Comparison of ENCODE assay signal across 10 cellular contexts in the genomic region with DNA sequence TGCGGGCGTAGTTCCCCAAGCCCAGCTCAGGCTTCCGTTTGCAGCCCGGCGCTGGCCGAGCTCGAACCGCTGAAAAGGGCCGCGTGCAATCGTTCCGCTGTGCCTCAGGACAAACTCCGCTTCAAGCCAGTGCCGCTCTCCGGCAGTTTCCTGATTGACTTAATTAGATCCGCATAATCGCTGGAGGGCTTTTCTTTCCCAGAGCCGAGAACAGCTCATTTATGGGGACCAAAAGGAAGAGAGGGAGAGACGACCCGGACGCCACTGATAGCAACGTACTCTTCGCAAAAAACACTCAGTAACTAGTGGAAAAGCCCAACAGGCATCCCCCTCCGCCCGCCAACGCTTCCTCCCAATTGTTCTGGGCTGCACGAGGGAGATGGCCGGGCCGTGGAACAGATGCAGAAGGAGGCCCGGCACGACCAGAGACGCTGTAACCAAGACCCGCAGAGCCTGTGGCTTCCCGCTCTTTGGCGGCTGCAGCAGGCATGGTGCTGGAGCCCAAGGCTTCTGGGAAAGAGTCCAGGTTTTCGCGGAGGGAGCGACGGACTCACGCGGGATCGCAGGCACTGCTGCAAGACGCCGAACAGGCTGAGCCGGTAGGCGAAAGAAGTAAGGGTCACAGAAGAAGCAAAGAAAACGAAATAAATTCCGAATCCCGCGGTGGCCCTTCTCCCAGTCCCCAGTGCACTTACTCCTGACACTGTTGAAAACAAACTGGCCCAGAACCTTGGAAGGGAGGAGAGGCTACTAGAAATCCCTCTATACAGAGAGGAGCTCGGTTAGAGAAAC. TPM values are rescaled to one million over a fixed set of nuclear protein-coding genes. Genes with fewer than 3 reads are reported as not detected.
DNase-seq lines count a peak whose midpoint lies in the region; ATAC-seq, FAIRE-seq and TF ChIP-seq lines count a peak whose summit lies in the region.
"Had no signal": no experiment of that assay in that cellular context is flagged by ENCODE, and none has a peak within 500 bp of the region (broad histone marks: within the 10 kb centered on the region; RNA-seq: fewer than 3 reads in every experiment).

No MANE protein-coding gene starts in this region.

- dilution Hi-C loops in IMR-90 (cut with HindIII; ENCODE audit: low sequenced_read_pairs, unreplicated experiment), result no loop called here

- no peak overlapping the region for H4K91ac ChIP-seq in IMR-90 (ENCODE audit: insufficient read depth, low read depth, low read length)

- no peak overlapping the region for H3K9ac ChIP-seq in IMR-90 (ENCODE audit: low read depth, low read length)
- no peak overlapping the region for H3K9ac ChIP-seq in kidney (ENCODE audit: low read length in 2 of 2)

- ATAC-seq in IMR-90 (ENCODE audit: low read depth) (no peak), body of pancreas (no peak), HG02678 (IDR thresholded peaks at IDR 0.05; ENCODE audit: unreplicated experiment) (no peak)

- BruUV-seq in IMR-90 (replicated peaks; lab: Mats Ljungman, UMichigan), result no TSS peak

- no peak for TF ChIP-seq RAD21 in IMR-90 (IDR thresholded peaks at IDR 0.05; ENCODE audit: low read length)

- no peak overlapping the region for H3K18ac ChIP-seq in IMR-90 (ENCODE audit: low read depth, low read length)

- peak overlapping the region; percentile 49; the same call in 1 of the 2 replicates for H3K4me2 ChIP-seq in IMR-90 (ENCODE audit: low read depth, low read length)

- in situ Hi-C loops in IMR-90 (cut with MboI; ENCODE audit: low sequenced_read_pairs), result no loop called here

- H2BK5ac ChIP-seq in IMR-90 (ENCODE audit: low read depth, low read length, poor library complexity, severe bottlenecking), result no peak overlapping the region

- TF ChIP-seq POLR2A in IMR-90 (IDR thresholded peaks at IDR 0.05; ENCODE audit: low read depth, low read length) (no peak), body of pancreas (IDR thresholded peaks at IDR 0.05) (no peak)

- H2AK5ac ChIP-seq in IMR-90 (ENCODE audit: low read depth, low read length), result no peak overlapping the region

- no peak overlapping the region for H2BK15ac ChIP-seq in IMR-90 (ENCODE audit: low read depth, low read length)

- H4K5ac ChIP-seq in IMR-90 (ENCODE audit: low read depth, low read length), result no peak overlapping the region

- CTCF ChIA-PET in IMR-90 (lab: Yijun Ruan, JAX), result interaction anchor here (1.2 to 2.6 kb wide), 4 partner anchors 10 to 292 kb away, joined by 3 to 7 read pairs (median 3); no protein-coding TSS in a partner anchor

- peaks cover 12% of the 10 kb centered on the region for H3K4me1 ChIP-seq in IMR-90 (ENCODE audit: control insufficient read depth, insufficient read depth, low read length)
- H3K4me1 ChIP-seq in body of pancreas, result peaks cover 55% of the 10 kb centered on the region
- peaks cover 5 to 7% of the 10 kb centered on the region in 2 donors for H3K4me1 ChIP-seq in kidney (ENCODE audit: control insufficient read depth in 1 of 2, insufficient read depth in 1 of 2, low read depth in 1 of 2, low read length in 2 of 2)

- H2BK20ac ChIP-seq in IMR-90 (ENCODE audit: low read depth, low read length), result no peak overlapping the region

- no peak overlapping the region for H3K23ac ChIP-seq in IMR-90 (ENCODE audit: low read depth, low read length)

- H3K36me3 ChIP-seq in IMR-90 (ENCODE audit: control insufficient read depth, insufficient read depth, low read length), result no peaks in the 10 kb centered on the region
- H3K36me3 ChIP-seq in body of pancreas (replicated peaks in 1 of 2; ENCODE audit: insufficient read depth in 1 of 2, low read depth in 2 of 2), result no peaks in the 10 kb centered on the region
- H3K36me3 ChIP-seq in kidney (ENCODE audit: control insufficient read depth in 1 of 2, insufficient read depth in 2 of 2, low read length in 2 of 2), result no peaks in the 10 kb centered on the region

- no peak for FAIRE-seq in kidney (lab: Jason Lieb, UNC)
- FAIRE-seq: colon had no signal

- TF ChIP-seq CTCF in IMR-90 (conservative IDR thresholded peaks at IDR 0.05; ENCODE audit: low read depth, low read length) (no peak; the same call in 1 of the 2 replicates), body of pancreas (IDR thresholded peaks at IDR 0.05) (no peak), kidney (IDR thresholded peaks at IDR 0.05; ENCODE audit: borderline replicate concordance, extremely low read depth, insufficient read depth) (no peak)

- peaks cover 4% of the 10 kb centered on the region; the same call in 1 of the 2 replicates for H4K20me1 ChIP-seq in IMR-90 (ENCODE audit: insufficient read depth, low read length)

- H3K27ac ChIP-seq in IMR-90 (ENCODE audit: insufficient read depth, low read length), result no peak overlapping the region
- H3K27ac ChIP-seq in body of pancreas, result no peak overlapping the region
- H3K27ac ChIP-seq in kidney (ENCODE audit: low read depth in 2 of 2, low read length in 2 of 2), result no peak overlapping the region
- no peak overlapping the region for H3K27ac ChIP-seq in substantia nigra (ENCODE audit: low read depth, low read length, poor library complexity, severe bottlenecking)

- no peaks in the 10 kb centered on the region for H3K9me3 ChIP-seq in IMR-90 (ENCODE audit: control insufficient read depth, insufficient read depth, low read length)
- no peaks in the 10 kb centered on the region for H3K9me3 ChIP-seq in body of pancreas
- H3K9me3 ChIP-seq in kidney (ENCODE audit: control insufficient read depth in 1 of 2, low read length in 2 of 2), result no peaks in the 10 kb centered on the region

- H4K8ac ChIP-seq in IMR-90 (ENCODE audit: low read depth in 2 of 2, low read length in 2 of 2), result no peak overlapping the region

- H3K79me1 ChIP-seq in IMR-90 (ENCODE audit: low read depth in 1 of 2, low read length in 2 of 2), result peaks cover 7 to 26% of the 10 kb centered on the region in 2 experiments; a peak in 3 of 4 replicates

- H3K4ac ChIP-seq in IMR-90 (ENCODE audit: low read depth, low read length), result no peak overlapping the region

- no peak overlapping the region for H3K4me3 ChIP-seq in IMR-90 (ENCODE audit: insufficient read depth, low read depth, low read length)
- no peak overlapping the region for H3K4me3 ChIP-seq in body of pancreas
- H3K4me3 ChIP-seq in kidney (ENCODE audit: low read length in 2 of 2), result no peak overlapping the region

- no peak overlapping the region for H2BK120ac ChIP-seq in IMR-90 (ENCODE audit: low read depth, low read length)

- H3K56ac ChIP-seq in IMR-90 (ENCODE audit: extremely low read depth, insufficient read depth, low read length), result no peak overlapping the region

- H3K9me1 ChIP-seq in IMR-90 (ENCODE audit: insufficient read depth, low read length), result peaks cover 7% of the 10 kb centered on the region

- intact Hi-C loops in IMR-90 (cut with micrococcal nuclease) (loop anchor here (10.0 kb wide), 1 partner anchor 99 kb away; the partner anchor contains the start of gene CMPK1), body of pancreas (cut with DNase I) (loop anchor here (5.0 kb wide), 1 partner anchor 278 kb away; no protein-coding TSS in a partner anchor), kidney (cut with DNase I) (no loop called here)

- H3K27me3 ChIP-seq in IMR-90 (ENCODE audit: control insufficient read depth, insufficient read depth, low read length) (peaks cover 11% of the 10 kb centered on the region), body of pancreas (peaks cover 8 to 47% of the 10 kb centered on the region in 2 donors)

- DNase-seq in IMR-90 (peak; percentile 64), body of pancreas (peak; percentile 62 to 78 (median 72)), kidney (peak; percentile 85), substantia nigra (lab: John Stamatoyannopoulos, UW) (peak in 33 of 49 donors; percentile 3 to 53 (median 25)), DMS 273 (lab: John Stamatoyannopoulos, UW; ENCODE audit: unreplicated experiment) (no peak), NCI-H1105 treated with DMSO at 0.1 percent for 48 hours (lab: John Stamatoyannopoulos, UW) (no peak), SW480 (ENCODE audit: low spot score) (no peak)
- DNase-seq: NCI-H526 treated with DMSO at 0.1 percent for 48 hours had no signal

- H2AK9ac ChIP-seq in IMR-90 (replicated peaks; ENCODE audit: low read depth, low read length, poor library complexity), result no peak overlapping the region

- H2AFZ ChIP-seq in IMR-90 (replicated peaks; ENCODE audit: low read length, poor library complexity), result peak overlapping the region; percentile 74

- POLR2A ChIA-PET in IMR-90 (lab: Charles Lee; ENCODE audit: unreplicated experiment), result no interaction called here

- WGBS in IMR-90 (ENCODE audit: extremely low coverage in 2 of 2, insufficient read length in 1 of 2), 2 experiments, result 44% methylated on average over 23 of the region's 51 CpGs; no CpG with 5 or more reads in 1 of the 2 experiments
- WGBS in body of pancreas, 2 donors, result 9 to 12% methylated on average over 51 of the region's 51 CpGs

- no peak overlapping the region for H3K14ac ChIP-seq in IMR-90 (replicated peaks; ENCODE audit: low read depth, low read length)

TF ChIP-seq in IMR-90, 13 proteins besides CTCF, POLR2A, EP300 and RAD21 (continues in another document):
- TF ChIP-seq BHLHE40 (IDR thresholded peaks at IDR 0.05; ENCODE audit: low read depth, low read length), result no peak
- TF ChIP-seq ELK1 (IDR thresholded peaks at IDR 0.05; ENCODE audit: borderline replicate concordance, low read depth, low read length), result no peak
- no peak for TF ChIP-seq MXI1 (IDR thresholded peaks at IDR 0.05; ENCODE audit: borderline replicate concordance, low read depth, low read length)
- TF ChIP-seq CHD1 (IDR thresholded peaks at IDR 0.05; ENCODE audit: low read depth, low read length), result no peak
- no peak for TF ChIP-seq FOS (IDR thresholded peaks at IDR 0.05; ENCODE audit: low read depth, low read length)

RNA-seq across cellular contexts. Expression of gene FOXD2, which starts 3.6 kb away (rescaled TPM):
- total RNA-seq in IMR-90 (2012; rRNA removed) (under 0.01 TPM in 2 replicates), body of pancreas (under 1 TPM in 1 of 2 donors, not detected in 1; 0.26 TPM), kidney (0.82 TPM)
- polyA plus RNA-seq in IMR-90 (2012; rRNA removed) (0.03 and 0.04 TPM in 2 replicates), kidney (ENCODE audit: insufficient read depth, low read depth, low replicate concordance) (2.3 TPM)
- 0.03 and 0.10 TPM in 2 replicates for polyA plus RNA-seq in IMR-90 (2012; cell fraction: cytosol; rRNA removed)
- 0.10 and 0.17 TPM in 2 replicates for polyA plus RNA-seq in IMR-90 (2012; cell fraction: nucleus; rRNA removed; ENCODE audit: low replicate concordance)

RNA-seq across cellular contexts. Expression of gene FOXE3, which starts 18.2 kb away (rescaled TPM):
- total RNA-seq in IMR-90 (2012; rRNA removed) (not detected in 2 replicates), body of pancreas (not detected), kidney (not detected)
- polyA plus RNA-seq in IMR-90 (2012; rRNA removed) (0.12 TPM in 1 of 2 replicates, not detected in the other), kidney (ENCODE audit: insufficient read depth, low read depth, low replicate concordance) (0.19 TPM)
- 0.03 and 0.13 TPM in 2 replicates for polyA plus RNA-seq in IMR-90 (2012; cell fraction: cytosol; rRNA removed)
- 0.03 and 0.18 TPM in 2 replicates for polyA plus RNA-seq in IMR-90 (2012; cell fraction: nucleus; rRNA removed; ENCODE audit: low replicate concordance)

Comparison
In these comparisons a context has a peak if more than half of its experiments do, and no peak if none do; other contexts are left out.
1. DNase-seq: peak in IMR-90 (single experiment), body of pancreas (4 of 4), kidney (single experiment) and substantia nigra (33 of 49); none in DMS 273 (single experiment), NCI-H1105 treated with DMSO at 0.1 percent for 48 hours (single experiment) and SW480 (single experiment).